In the genomic region with DNA sequence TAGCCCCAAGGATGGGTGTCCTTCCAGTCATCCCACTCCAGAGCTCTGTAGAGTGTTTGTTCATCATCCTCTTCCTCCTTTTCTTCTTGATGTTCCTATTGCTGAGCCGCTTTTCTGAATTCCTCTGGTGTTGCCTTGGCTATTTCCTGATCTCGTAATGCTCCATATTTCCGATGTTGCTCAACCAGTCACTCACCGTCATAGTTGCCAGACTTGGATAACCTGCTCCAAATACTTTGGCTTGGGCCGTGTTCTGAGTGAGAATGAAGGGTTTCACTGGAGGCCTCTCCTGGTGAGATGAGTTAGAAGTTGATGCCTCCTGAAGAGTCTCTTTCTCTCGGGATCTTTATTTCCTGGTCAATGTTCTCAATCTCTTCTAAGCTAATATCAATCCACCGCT, we compare ENCODE assay signal across 23 cellular contexts.
"Had no signal": no experiment of that assay in that cellular context is flagged by ENCODE, and none has a peak within 500 bp of the region (broad histone marks: within the 10 kb centered on the region; RNA-seq: fewer than 3 reads in every experiment).

No MANE protein-coding gene starts in this region.

- H3K9me2 ChIP-seq: SK-N-SH had no signal

- FAIRE-seq: HTR-8/SVneo had no signal

- H3K4me2 ChIP-seq: SK-N-SH had no signal

- H3K9me3 ChIP-seq: SK-N-SH had no signal

- ATAC-seq: Panc1 had no signal

- DNase-seq: Karpas-422; KG1; MM.1S; NCI-H1092 treated with DMSO at 0.1 percent for 48 hours; NCI-H1436; NCI-H2029; NCI-H2081 treated with DMSO at 0.1 percent for 48 hours; NCI-H2171; NCI-H226; NCI-H446; NCI-H510A; NCI-H524 treated with DMSO at 0.1 percent for 48 hours; NCI-H69; NCI-H774; NK-92 treated with Interleukin-12 subunit alpha and Interleukin-12 subunit beta, amount 100 ng/mL, for 24 hours; OCI-M1; SHP77; SK-N-SH; SW 1271 had no signal

- H3K27ac ChIP-seq: HL-60, RWPE1 had no signal
